ENCODE assay signal across 13 cellular contexts in the genomic region with DNA sequence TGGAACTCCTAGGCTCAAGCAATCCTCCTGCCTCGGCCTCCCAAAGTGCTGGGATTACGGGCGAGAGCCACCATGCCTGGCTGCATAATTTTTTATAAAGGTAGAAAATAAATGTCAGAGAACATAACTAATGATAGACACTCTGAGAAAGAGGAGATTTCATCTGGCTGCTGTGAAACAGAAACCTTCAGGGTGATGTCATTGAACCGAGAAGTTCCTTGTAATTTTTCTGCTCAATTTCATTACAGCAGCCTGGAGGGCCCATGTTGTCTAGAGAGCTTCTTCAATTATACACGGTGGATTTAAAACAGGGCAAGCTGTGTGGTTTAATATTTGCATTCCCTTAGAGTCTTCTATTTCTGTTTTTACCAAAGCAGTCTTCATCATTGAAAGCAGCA.
DNase-seq lines count a peak whose midpoint lies in the region; ATAC-seq and TF ChIP-seq lines count a peak whose summit lies in the region.
"Had no signal": no experiment of that assay in that cellular context is flagged by ENCODE, and none has a peak within 500 bp of the region (broad histone marks: within the 10 kb centered on the region; RNA-seq: fewer than 3 reads in every experiment).

No MANE protein-coding gene starts in this region.

- intact Hi-C loops in vagina (cut with DNase I), result no loop called here

- H3K36me3 ChIP-seq in vagina, result peaks cover 0 to 18% of the 10 kb centered on the region in 2 donors

- no peak for TF ChIP-seq POLR2A in vagina (IDR thresholded peaks at IDR 0.05)

- H3K27me3 ChIP-seq in vagina, result no peaks in the 10 kb centered on the region

- H3K9me3 ChIP-seq in vagina, result no peaks in the 10 kb centered on the region

- no peak overlapping the region for H3K4me3 ChIP-seq in vagina

- H3K27ac ChIP-seq in vagina, result no peak overlapping the region

- H3K4me1 ChIP-seq in vagina, result peaks cover 4% of the 10 kb centered on the region

- TF ChIP-seq CTCF in vagina (IDR thresholded peaks at IDR 0.05), result no peak

- peak; percentile 61 for ATAC-seq in GM18868 (IDR thresholded peaks at IDR 0.05; ENCODE audit: unreplicated experiment)
- peak; percentile 64 for ATAC-seq in GM21619 (IDR thresholded peaks at IDR 0.05; ENCODE audit: unreplicated experiment)
- peak; percentile 67 for ATAC-seq in HG03280 (IDR thresholded peaks at IDR 0.05; ENCODE audit: unreplicated experiment)

- DNase-seq in left kidney (ENCODE audit: low read depth, low spot score) (peak; percentile 57), NCI-H2081 (lab: John Stamatoyannopoulos, UW) (no peak), KG1 (lab: John Stamatoyannopoulos, UW) (no peak), vagina (ENCODE audit: extremely low spot score in 2 of 2) (no peak)
- DNase-seq in stimulated activated CD4-positive, alpha-beta T cell treated with anti-CD3 and anti-CD28 coated beads, Interleukin-2, amount 100 ng/mL, for 24 hours, result no peak
- DNase-seq: activated CD4-positive, alpha-beta T cell treated with anti-CD3 and anti-CD28 coated beads, Interleukin-2, amount 50 U/mL, for 4 hours; amniotic stem cell; effector memory CD4-positive, alpha-beta T cell; NCI-H2029 treated with DMSO at 0.1 percent for 48 hours; stimulated activated naive CD4-positive, alpha-beta T cell had no signal
